ENCODE assay signal across 1 cellular context in genomic region chr11:2575611-2576051, GRCh38.
TF ChIP-seq lines count a peak whose summit lies in the region.

No MANE protein-coding gene starts in this region.

TF ChIP-seq in HepG2, 621 proteins besides CTCF, POLR2A, EP300 and RAD21 (continued from another document):
- TF ChIP-seq AFF4 (CRISPR knock-in tag; IDR thresholded peaks at IDR 0.05): no peak
- no peak for TF ChIP-seq ZNF124 (CRISPR knock-in tag; IDR thresholded peaks at IDR 0.05)
- 0 out of 2 replicates have a peak, but pooled peaks have one; percentile 22 for TF ChIP-seq HNF4A (CRISPR knock-in tag; IDR thresholded peaks at IDR 0.05)
- TF ChIP-seq MEF2D (CRISPR knock-in tag; IDR thresholded peaks at IDR 0.05): no peak
TF ChIP-seq in HepG2: peak in this region for 3.
